Comparison of ENCODE assay signal across 37 cellular contexts in the genomic region with DNA sequence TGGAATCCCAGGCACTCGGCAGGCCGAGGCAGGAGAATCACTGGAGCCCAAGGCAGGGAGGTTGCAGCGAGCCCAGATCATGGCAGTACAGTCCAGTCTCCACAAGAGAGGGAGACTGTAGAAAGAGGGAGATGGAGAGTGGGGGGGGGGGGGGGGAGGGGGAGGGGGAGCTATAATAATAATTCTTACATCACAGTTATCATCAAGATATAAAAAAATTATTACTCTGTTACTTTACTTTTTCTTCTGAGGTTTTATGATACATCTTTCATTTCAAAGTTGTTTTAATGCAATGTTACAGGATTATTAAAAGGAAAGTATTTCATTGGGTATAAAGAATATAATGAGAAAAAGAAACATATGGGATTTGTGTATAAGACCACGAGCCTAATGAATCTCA. TPM values are rescaled to one million over a fixed set of nuclear protein-coding genes. Genes with fewer than 3 reads are reported as not detected.
DNase-seq lines count a peak whose midpoint lies in the region; ATAC-seq, FAIRE-seq and TF ChIP-seq lines count a peak whose summit lies in the region.
"Had no signal": no experiment of that assay in that cellular context is flagged by ENCODE, and none has a peak within 500 bp of the region (broad histone marks: within the 10 kb centered on the region; RNA-seq: fewer than 3 reads in every experiment).

No MANE protein-coding gene starts in this region.

- H3K79me2 ChIP-seq in HepG2 (ENCODE audit: insufficient read depth, low read length) = no peaks in the 10 kb centered on the region
- H3K79me2 ChIP-seq in K562 (ENCODE audit: control insufficient read depth, insufficient read depth, low read length) = no peaks in the 10 kb centered on the region
- H3K79me2 ChIP-seq in neural progenitor cell (ENCODE audit: low read depth) = no peaks in the 10 kb centered on the region

- no peaks in the 10 kb centered on the region for H3F3A ChIP-seq in neural progenitor cell (ENCODE audit: low read depth)

- H3K36me3 ChIP-seq in HepG2 (replicated peaks in 1 of 2; ENCODE audit: control insufficient read depth in 1 of 2, insufficient read depth in 2 of 2, low read length in 2 of 2) (no peaks in the 10 kb centered on the region), right lobe of liver (no peaks in the 10 kb centered on the region), K562 (ENCODE audit: control insufficient read depth, insufficient read depth, low read length) (no peaks in the 10 kb centered on the region), neural progenitor cell (no peaks in the 10 kb centered on the region)
- H3K36me3 ChIP-seq: BE2C; BLaER1; BLaER1 treated with 17β-estradiol and CSF1 and Interleukin-3, amounts not matched to agents 10 nM and 100 nM had no signal

- H3K9me3 ChIP-seq in HepG2 (ENCODE audit: low read length) (peaks cover 6% of the 10 kb centered on the region; the same call in 1 of the 2 replicates), right lobe of liver (no peaks in the 10 kb centered on the region), K562 (replicated peaks; ENCODE audit: control insufficient read depth, insufficient read depth, low read depth, low read length) (no peaks in the 10 kb centered on the region), neural progenitor cell (ENCODE audit: low read depth) (no peaks in the 10 kb centered on the region)
- H3K9me3 ChIP-seq: BE2C had no signal

- no peaks in the 10 kb centered on the region for H3K36me3 Mint-ChIP-seq in neural progenitor cell
- no peaks in the 10 kb centered on the region for H3K36me3 Mint-ChIP-seq in activated naive CD4-positive, alpha-beta T cell treated with anti-CD3 and anti-CD28 coated beads, Interleukin-2, amount 10 ng/mL, durations not matched to agents 7 days and 5 days
- H3K36me3 Mint-ChIP-seq: CD4-positive, alpha-beta memory T cell; CD4-positive, CD25-positive, alpha-beta regulatory T cell; CD8-positive, alpha-beta memory T cell; CD8-positive, alpha-beta T cell had no signal

- no peaks in the 10 kb centered on the region for H3K27me3 Mint-ChIP-seq in neural progenitor cell (ENCODE audit: insufficient read depth, low read depth)
- no peaks in the 10 kb centered on the region for H3K27me3 Mint-ChIP-seq in activated naive CD4-positive, alpha-beta T cell treated with anti-CD3 and anti-CD28 coated beads, Interleukin-2, amount 10 ng/mL, durations not matched to agents 7 days and 5 days
- H3K27me3 Mint-ChIP-seq: B cell; CD4-positive, alpha-beta T cell; CD4-positive, CD25-positive, alpha-beta regulatory T cell; CD8-positive, alpha-beta memory T cell had no signal

- H3K27me3 ChIP-seq in HepG2 (ENCODE audit: control insufficient read depth in 1 of 2, insufficient read depth in 2 of 2, low read length in 2 of 2) (no peaks in the 10 kb centered on the region), right lobe of liver (no peaks in the 10 kb centered on the region), K562 (ENCODE audit: control insufficient read depth in 2 of 2, insufficient read depth in 2 of 2, low read length in 2 of 2) (no peaks in the 10 kb centered on the region), neural progenitor cell (no peaks in the 10 kb centered on the region)
- H3K27me3 ChIP-seq: BE2C; BLaER1; BLaER1 treated with 17β-estradiol and CSF1 and Interleukin-3, amounts not matched to agents 10 nM and 100 nM had no signal

- 66% methylated on average over 4 of the region's 4 CpGs for WGBS in HepG2 (ENCODE audit: low lambda C conversion rate)
- 67% methylated on average over 1 of the region's 4 CpGs for WGBS in right lobe of liver (ENCODE audit: insufficient coverage, low coverage, low lambda C conversion rate, missing lambda C conversion rate)
- 0% methylated on average over 1 of the region's 4 CpGs for WGBS in K562 (ENCODE audit: insufficient coverage, low coverage, missing lambda C conversion rate)

- TF ChIP-seq EP300 in HepG2 (IDR thresholded peaks at IDR 0.05; ENCODE audit: low read depth in 2 of 2, low read length in 2 of 2) = no peak
- TF ChIP-seq EP300 in HepG2 (CRISPR knock-in tag; IDR thresholded peaks at IDR 0.05; ENCODE audit: borderline replicate concordance) = no peak
- TF ChIP-seq EP300 in K562 (IDR thresholded peaks at IDR 0.05; ENCODE audit: low read length) = no peak

- no peaks in the 10 kb centered on the region for H3K9me1 ChIP-seq in K562 (ENCODE audit: control insufficient read depth, insufficient read depth, low read length)

- no peak overlapping the region for H3K4me3 Mint-ChIP-seq in neural progenitor cell
- H3K4me3 Mint-ChIP-seq in activated naive CD4-positive, alpha-beta T cell treated with anti-CD3 and anti-CD28 coated beads, Interleukin-2, amount 10 ng/mL, durations not matched to agents 7 days and 5 days = no peak overlapping the region
- H3K4me3 Mint-ChIP-seq: B cell; CD14-positive monocyte; CD4-positive, alpha-beta memory T cell; CD4-positive, alpha-beta T cell; CD4-positive, CD25-positive, alpha-beta regulatory T cell; CD8-positive, alpha-beta memory T cell; CD8-positive, alpha-beta T cell had no signal

- CTCF ChIA-PET in HepG2 (lab: Yijun Ruan, JAX; ENCODE audit: low intra/inter-chr PET ratio, low total read pairs) = no interaction called here
- CTCF ChIA-PET in K562 (lab: Yijun Ruan, JAX; ENCODE audit: low intra/inter-chr PET ratio) = no interaction called here
- CTCF ChIA-PET in activated naive CD4-positive, alpha-beta T cell treated with anti-CD3 and anti-CD28 coated beads, Interleukin-2, amount 10 ng/mL, durations not matched to agents 7 days and 5 days (lab: Charles Lee) = no interaction called here

- no peak for DNase-seq in HepG2 (ENCODE audit: low spot score)
- no peak for DNase-seq in right lobe of liver
- DNase-seq in K562 (ENCODE audit: extremely low read depth in 1 of 4, low spot score in 3 of 4) = no peak
- no peak for DNase-seq in neural progenitor cell (ENCODE audit: low spot score)
- no peak for DNase-seq in stimulated activated naive CD4-positive, alpha-beta T cell treated with Interleukin-2 at 50 U/mL for 16 hours (lab: John Stamatoyannopoulos, UW)
- DNase-seq in activated naive CD4-positive, alpha-beta T cell treated with anti-CD3 and anti-CD28 coated beads, Interleukin-2, amount 10 ng/mL, durations not matched to agents 7 days and 5 days = no peak
- DNase-seq: 8988T; ACHN; AML-193; BE2C; C1 segment of cervical spinal cord; Caco-2; Calu3; CD4-positive, alpha-beta memory T cell; CD4-positive, alpha-beta T cell; CD4-positive, CD25-positive, alpha-beta regulatory T cell; CD8-positive, alpha-beta memory T cell; CD8-positive, alpha-beta T cell; COR-L47; DMS 273 treated with DMSO at 0.1 percent for 48 hours; DMS153; DMS53; DMS79; DMS79 treated with DMSO at 0.1 percent for 48 hours; DND-41; EL had no signal

- H3K27ac Mint-ChIP-seq in neural progenitor cell = peak overlapping the region; percentile 25
- no peak overlapping the region for H3K27ac Mint-ChIP-seq in activated naive CD4-positive, alpha-beta T cell treated with anti-CD3 and anti-CD28 coated beads, Interleukin-2, amount 10 ng/mL, durations not matched to agents 7 days and 5 days
- H3K27ac Mint-ChIP-seq: B cell; CD14-positive monocyte; CD4-positive, alpha-beta memory T cell; CD4-positive, alpha-beta T cell; CD4-positive, CD25-positive, alpha-beta regulatory T cell; CD8-positive, alpha-beta memory T cell; CD8-positive, alpha-beta T cell had no signal

- in situ Hi-C loops in HepG2 (cut with HindIII; ENCODE audit: extremely low pct_ligation_motif_present, low pct_unique_long_range_greater_than_20kb) (no loop called here), K562 (cut with MboI) (no loop called here)

- ATAC-seq in HepG2 = no peak
- no peak for ATAC-seq in right lobe of liver
- ATAC-seq in K562 = no peak
- ATAC-seq: A549; CD8-positive, alpha-beta T cell had no signal

- no peaks in the 10 kb centered on the region for H3K4me1 Mint-ChIP-seq in neural progenitor cell
- no peaks in the 10 kb centered on the region for H3K4me1 Mint-ChIP-seq in activated naive CD4-positive, alpha-beta T cell treated with anti-CD3 and anti-CD28 coated beads, Interleukin-2, amount 10 ng/mL, durations not matched to agents 7 days and 5 days
- H3K4me1 Mint-ChIP-seq: CD14-positive monocyte; CD4-positive, alpha-beta memory T cell; CD4-positive, CD25-positive, alpha-beta regulatory T cell; CD8-positive, alpha-beta memory T cell had no signal

- POLR2A ChIA-PET in HepG2 (lab: Yijun Ruan, JAX) = no interaction called here
- POLR2A ChIA-PET in K562 (lab: Yijun Ruan, JAX) = no interaction called here

- H3K27ac ChIP-seq in HepG2 (ENCODE audit: extremely low read length, insufficient read depth, low read length) = no peak overlapping the region
- H3K27ac ChIP-seq in right lobe of liver = no peak overlapping the region
- no peak overlapping the region for H3K27ac ChIP-seq in K562 (ENCODE audit: extremely low read depth, low read depth, low read length)
- no peak overlapping the region for H3K27ac ChIP-seq in neural progenitor cell
- H3K27ac ChIP-seq: 22Rv1; A549; BLaER1; BLaER1 treated with 17β-estradiol and CSF1 and Interleukin-3, amounts not matched to agents 10 nM and 100 nM; C4-2B had no signal

- peaks cover 10% of the 10 kb centered on the region for H3K9me3 Mint-ChIP-seq in neural progenitor cell
- H3K9me3 Mint-ChIP-seq in activated naive CD4-positive, alpha-beta T cell treated with anti-CD3 and anti-CD28 coated beads, Interleukin-2, amount 10 ng/mL, durations not matched to agents 7 days and 5 days = no peaks in the 10 kb centered on the region
- H3K9me3 Mint-ChIP-seq: CD4-positive, alpha-beta T cell; CD8-positive, alpha-beta T cell had no signal

- no peak overlapping the region for H3K9ac ChIP-seq in HepG2 (ENCODE audit: insufficient read depth, low read depth, low read length)
- no peak overlapping the region for H3K9ac ChIP-seq in K562 (ENCODE audit: insufficient read depth in 1 of 2, low read depth in 2 of 2, low read length in 2 of 2)
- H3K9ac ChIP-seq in neural progenitor cell = no peak overlapping the region
- H3K9ac ChIP-seq: BLaER1; BLaER1 treated with 17β-estradiol and CSF1 and Interleukin-3, amounts not matched to agents 10 nM and 100 nM had no signal

- no peak overlapping the region for H3K4me3 ChIP-seq in HepG2 (replicated peaks in 1 of 3; ENCODE audit: insufficient read depth in 1 of 3, low read depth in 2 of 3, low read length in 3 of 3)
- H3K4me3 ChIP-seq in right lobe of liver = no peak overlapping the region
- no peak overlapping the region for H3K4me3 ChIP-seq in K562
- H3K4me3 ChIP-seq in neural progenitor cell = no peak overlapping the region
- H3K4me3 ChIP-seq: A549; BLaER1; BLaER1 treated with 17β-estradiol and CSF1 and Interleukin-3, amounts not matched to agents 10 nM and 100 nM had no signal

- FAIRE-seq in HepG2 (lab: Jason Lieb, UNC) (no peak), K562 (lab: Jason Lieb, UNC) (no peak)
- FAIRE-seq: A549, D721Med had no signal

- intact Hi-C loops in HepG2 (cut with micrococcal nuclease; ENCODE audit: unreplicated experiment) (no loop called here), right lobe of liver (cut with DNase I) (no loop called here), K562 (cut with micrococcal nuclease) (no loop called here)

- no peaks in the 10 kb centered on the region for H4K20me1 ChIP-seq in HepG2 (ENCODE audit: insufficient read depth, low read length)
- H4K20me1 ChIP-seq in K562 (replicated peaks; ENCODE audit: control insufficient read depth, insufficient read depth, low read length) = no peaks in the 10 kb centered on the region
- no peaks in the 10 kb centered on the region for H4K20me1 ChIP-seq in neural progenitor cell (ENCODE audit: low read depth)
- H4K20me1 ChIP-seq: BLaER1; BLaER1 treated with 17β-estradiol and CSF1 and Interleukin-3, amounts not matched to agents 10 nM and 100 nM had no signal

- H2AFZ ChIP-seq in HepG2 (ENCODE audit: low read length) = no peak overlapping the region
- H2AFZ ChIP-seq in K562 (ENCODE audit: low read depth, low read length) = no peak overlapping the region
- no peak overlapping the region for H2AFZ ChIP-seq in neural progenitor cell (replicated peaks)

- no peak for TF ChIP-seq CTCF in HepG2 (CRISPR knock-in tag; IDR thresholded peaks at IDR 0.05)
- no peak for TF ChIP-seq CTCF in right lobe of liver (IDR thresholded peaks at IDR 0.05)
- no peak for TF ChIP-seq CTCF in K562 (IDR thresholded peaks at IDR 0.05 in 2 of 3, conservative IDR thresholded peaks at IDR 0.05 in 1 of 3; ENCODE audit: insufficient read depth in 2 of 3, low read depth in 1 of 3, low read length in 3 of 3)
- no peak for TF ChIP-seq CTCF in neural progenitor cell (IDR thresholded peaks at IDR 0.05)

- H3K4me2 ChIP-seq in HepG2 (ENCODE audit: low read depth, low read length) (no peak overlapping the region), K562 (ENCODE audit: insufficient read depth, low read length) (no peak overlapping the region), neural progenitor cell (no peak overlapping the region)
- H3K4me2 ChIP-seq: A549; BLaER1; BLaER1 treated with 17β-estradiol and CSF1 and Interleukin-3, amounts not matched to agents 10 nM and 100 nM had no signal

- H3K4me1 ChIP-seq in HepG2 (ENCODE audit: insufficient read depth, low read length) (no peaks in the 10 kb centered on the region), right lobe of liver (no peaks in the 10 kb centered on the region), K562 (replicated peaks in 1 of 2; ENCODE audit: control insufficient read depth in 2 of 2, insufficient read depth in 2 of 2, low read length in 2 of 2) (no peaks in the 10 kb centered on the region), neural progenitor cell (no peaks in the 10 kb centered on the region)
- H3K4me1 ChIP-seq: A549; BE2C; BLaER1; BLaER1 treated with 17β-estradiol and CSF1 and Interleukin-3, amounts not matched to agents 10 nM and 100 nM had no signal

- TF ChIP-seq POLR2A in HepG2 (IDR thresholded peaks at IDR 0.05; ENCODE audit: insufficient read depth in 1 of 2, low read depth in 2 of 2, low read length in 2 of 2) (no peak), right lobe of liver (IDR thresholded peaks at IDR 0.05) (no peak), K562 (conservative IDR thresholded peaks at IDR 0.05) (no peak)

- TF ChIP-seq RAD21 in HepG2 (CRISPR knock-in tag; IDR thresholded peaks at IDR 0.05) (no peak), K562 (CRISPR knock-in tag; conservative IDR thresholded peaks at IDR 0.05 in 1 of 2, IDR thresholded peaks at IDR 0.05 in 1 of 2) (no peak)

- BruUV-seq in HepG2 (replicated peaks; lab: Mats Ljungman, UMichigan) (no TSS peak), K562 (replicated peaks; lab: Mats Ljungman, UMichigan) (no TSS peak)

RNA-seq across cellular contexts. Expression of a gene that starts 17.8 kb away (rescaled TPM):
- total RNA-seq in HepG2 (2016; rRNA removed; fragmentation: Illumina TruSeq; extraction: Trizol) (not detected in 2 replicates), right lobe of liver (1 to 10 TPM in 3 of 6 experiments, under 1 TPM in 3; 0.18 to 2.6 (median 0.99) TPM), K562 (2014; rRNA removed) (not detected in 2 replicates), K562 (2014; rRNA removed; fragmentation: Illumina TruSeq; extraction: Trizol) (not detected in 2 replicates), K562 (2015; rRNA removed; fragmentation: Illumina TruSeq; extraction: Trizol) (not detected in 2 replicates), K562 (2021) (not detected in 2 replicates), neural progenitor cell (ENCODE audit: low replicate concordance) (3.8 and 14.2 TPM in 2 replicates)
- not detected in 2 replicates for total RNA-seq in HepG2 (2016; cell fraction: cytosol; rRNA removed; fragmentation: Illumina TruSeq; extraction: Trizol; ENCODE audit: low read depth)
- total RNA-seq in HepG2 (2016; cell fraction: insoluble cytoplasmic fraction; rRNA removed; fragmentation: Illumina TruSeq; extraction: Trizol) = not detected in 2 replicates
- not detected in 2 replicates for total RNA-seq in HepG2 (2016; cell fraction: membrane; rRNA removed; fragmentation: Illumina TruSeq; extraction: Trizol)
- not detected in 2 replicates for total RNA-seq in HepG2 (2016; cell fraction: nucleus; rRNA removed; fragmentation: Illumina TruSeq; extraction: Trizol)
- polyA plus RNA-seq in HepG2 (2011; rRNA removed) (0.05 TPM in 1 of 2 replicates, not detected in the other), K562 (2011; rRNA removed) (not detected in 2 replicates), K562 (2014; fragmentation: Illumina TruSeq; extraction: Trizol) (not detected in 2 replicates), K562 (2014; fragmentation: Nextera tagmentation; extraction: Ambion mirVana) (not detected), K562 (2014; rRNA removed) (not detected in 2 replicates)
- not detected in 2 replicates for polyA plus RNA-seq in HepG2 (2011; cell fraction: cytosol; rRNA removed)
- not detected in 2 replicates for polyA plus RNA-seq in HepG2 (2011; cell fraction: nucleus; rRNA removed)
- not detected in 2 replicates for polyA plus RNA-seq in HepG2 (2012)
- polyA plus RNA-seq in HepG2 (2016; cell fraction: cytosol; fragmentation: Illumina TruSeq; extraction: Trizol; ENCODE audit: low read depth) = not detected in 2 replicates
- polyA plus RNA-seq in HepG2 (2016; cell fraction: insoluble cytoplasmic fraction; fragmentation: Illumina TruSeq; extraction: Trizol; ENCODE audit: low read depth) = not detected in 2 replicates
- polyA plus RNA-seq in HepG2 (2016; cell fraction: membrane; fragmentation: Illumina TruSeq; extraction: Trizol; ENCODE audit: low read depth) = not detected in 2 replicates
- polyA plus RNA-seq in HepG2 (2016; cell fraction: nucleus; fragmentation: Illumina TruSeq; extraction: Trizol; ENCODE audit: insufficient read depth, low read depth) = not detected in 2 replicates
- not detected in 2 replicates for polyA minus RNA-seq in HepG2 (2011; rRNA and poly(A)+ RNA removed; ENCODE audit: low replicate concordance)
- polyA minus RNA-seq in HepG2 (2011; cell fraction: cytosol; rRNA and poly(A)+ RNA removed) = not detected in 2 replicates
- not detected in 2 replicates for polyA minus RNA-seq in HepG2 (2011; cell fraction: nucleus; rRNA and poly(A)+ RNA removed)
- not detected in 2 replicates for total RNA-seq in K562 (2011; cell fraction: chromatin; rRNA removed; ENCODE audit: low replicate concordance)
- not detected in 2 replicates for total RNA-seq in K562 (2011; cell fraction: nucleolus; rRNA removed)
- not detected in 2 replicates for total RNA-seq in K562 (2011; cell fraction: nucleoplasm; rRNA removed)
- not detected in 2 replicates for polyA plus RNA-seq in K562 (2011; cell fraction: cytosol; rRNA removed)
- polyA plus RNA-seq in K562 (2011; cell fraction: nucleus; rRNA removed) = not detected in 2 replicates
- not detected in 2 replicates for polyA plus RNA-seq in K562 (2012)
- polyA minus RNA-seq in K562 (2011; rRNA and poly(A)+ RNA removed) = not detected in 2 replicates
- polyA minus RNA-seq in K562 (2011; cell fraction: cytosol; rRNA and poly(A)+ RNA removed) = not detected in 2 replicates
- not detected in 2 replicates for polyA minus RNA-seq in K562 (2011; cell fraction: nucleus; rRNA and poly(A)+ RNA removed)
- total RNA-seq: A172; Caco-2; Calu3; CD4-positive, alpha-beta memory T cell; CD4-positive, alpha-beta T cell; CD4-positive, CD25-positive, alpha-beta regulatory T cell; CD8-positive, alpha-beta memory T cell; CD8-positive, alpha-beta T cell had no signal
- polyA plus RNA-seq: A549; AG04450; BJ; CD4-positive, alpha-beta memory T cell; CD4-positive, CD25-positive, alpha-beta regulatory T cell; CD8-positive, alpha-beta memory T cell had no signal
